10 cellular contexts compared by ENCODE assay signal in genomic region chr11:30583505-30584280, GRCh38. TPM values are rescaled to one million over a fixed set of nuclear protein-coding genes. Genes with fewer than 3 reads are reported as not detected.
DNase-seq lines count a peak whose midpoint lies in the region; ATAC-seq lines count a peak whose summit lies in the region.
"Had no signal": no experiment of that assay in that cellular context is flagged by ENCODE, and none has a peak within 500 bp of the region (broad histone marks: within the 10 kb centered on the region; RNA-seq: fewer than 3 reads in every experiment).

No MANE protein-coding gene starts in this region.

- H3K4me1 ChIP-seq in ES-I3 (ENCODE audit: insufficient read depth, low read length), result peaks cover 8% of the 10 kb centered on the region
- peaks cover 9 to 11% (median 11%) of the 10 kb centered on the region in 3 donors for H3K4me1 ChIP-seq in skeletal muscle tissue (ENCODE audit: control insufficient read depth in 3 of 3, insufficient read depth in 3 of 3, low read length in 3 of 3)

- peak overlapping the region in 1 of 3 donors; percentile 65 for H3K4me3 Mint-ChIP-seq in T-cell

- H3K9ac ChIP-seq in ES-I3 (ENCODE audit: low read depth, low read length), result peak overlapping the region; percentile 85; the same call in 1 of the 2 replicates
- peak overlapping the region in 1 of 3 donors; percentile 57 for H3K9ac ChIP-seq in skeletal muscle tissue (ENCODE audit: low read depth in 1 of 3, low read length in 3 of 3)

- H3K36me3 Mint-ChIP-seq in T-cell, result no peaks in the 10 kb centered on the region

- H3K27ac Mint-ChIP-seq in T-cell, result no peak overlapping the region

- H3K9me3 Mint-ChIP-seq in T-cell, result no peaks in the 10 kb centered on the region

- H3K4me1 Mint-ChIP-seq in T-cell, result peaks cover 2 to 24% (median 11%) of the 10 kb centered on the region in 3 donors

- H3K27me3 ChIP-seq in skeletal muscle tissue (ENCODE audit: control insufficient read depth in 3 of 3, insufficient read depth in 3 of 3, low read length in 3 of 3), result peaks cover 0 to 13% (median 3%) of the 10 kb centered on the region in 3 donors

- POLR2A ChIA-PET in T-cell (lab: Charles Lee), result no interaction called here

- ATAC-seq in T-cell (replicated peaks in 1 of 4), result no peak
- ATAC-seq in GM21717 (IDR thresholded peaks at IDR 0.05; ENCODE audit: unreplicated experiment), result no peak

- H3K36me3 ChIP-seq in ES-I3 (ENCODE audit: insufficient read depth, low read length) (no peaks in the 10 kb centered on the region), skeletal muscle tissue (ENCODE audit: control insufficient read depth in 3 of 3, insufficient read depth in 3 of 3, low read length in 3 of 3) (no peaks in the 10 kb centered on the region)
- H3K36me3 ChIP-seq: SJSA1 had no signal

- no peaks in the 10 kb centered on the region for H3K9me3 ChIP-seq in ES-I3 (ENCODE audit: control insufficient read depth, insufficient read depth, low read length)
- H3K9me3 ChIP-seq in skeletal muscle tissue (ENCODE audit: control insufficient read depth in 3 of 3, low read length in 3 of 3), result no peaks in the 10 kb centered on the region
- H3K9me3 ChIP-seq: SJSA1 had no signal

- DNase-seq in astrocyte of the hippocampus (ENCODE audit: low read depth, low spot score) (peak; percentile 39), iPS-NIHi7 (ENCODE audit: extremely low spot score) (peak; percentile 41), T-cell (no peak), NCI-H2107 treated with DMSO at 0.1 percent for 48 hours (lab: John Stamatoyannopoulos, UW; ENCODE audit: unreplicated experiment) (no peak), T-helper 2 cell (no peak)
- DNase-seq: MV-4-11 had no signal

- H3K27ac ChIP-seq in skeletal muscle tissue (ENCODE audit: low read depth, low read length), result no peak overlapping the region
- H3K27ac ChIP-seq: SJSA1 had no signal

- CTCF ChIA-PET in T-cell (lab: Charles Lee), result no interaction called here

- H3K27me3 Mint-ChIP-seq in T-cell, result peaks cover 17 to 41% of the 10 kb centered on the region in 2 donors

- peak overlapping the region; percentile 72 to 83 (median 81) for H3K4me3 ChIP-seq in skeletal muscle tissue (ENCODE audit: low read length in 3 of 3)
- H3K4me3 ChIP-seq: SJSA1 had no signal

RNA-seq across cellular contexts. Expression of gene MPPED2, which starts 2.5 kb away (rescaled TPM):
- 15.7 TPM for total RNA-seq in skeletal muscle tissue
- total RNA-seq in T-cell, result 1 to 10 TPM in 2 of 5 donors, under 1 TPM in 3; 0.58 to 8.1 (median 0.99) TPM
- total RNA-seq: SJSA1 had no signal

Comparison
In these comparisons a context has a peak if more than half of its experiments do, and no peak if none do; other contexts are left out.
1. DNase-seq: peak in astrocyte of the hippocampus (single experiment) and iPS-NIHi7 (single experiment); none in T-cell (0 of 34), NCI-H2107 treated with DMSO at 0.1 percent for 48 hours (single experiment) and T-helper 2 cell (0 of 5).